Comparison of ENCODE assay signal across 8 cellular contexts in genomic region chr9:125142560-125143376, GRCh38. TPM values are rescaled to one million over a fixed set of nuclear protein-coding genes. Genes with fewer than 3 reads are reported as not detected.
DNase-seq lines count a peak whose midpoint lies in the region; ATAC-seq and TF ChIP-seq lines count a peak whose summit lies in the region.

No MANE protein-coding gene starts in this region.

- H3K27ac ChIP-seq in naive thymus-derived CD4-positive, alpha-beta T cell (ENCODE audit: low read depth, low read length), result peak overlapping the region; percentile 70

- H3K4me3 ChIP-seq in GM06990 (replicated peaks; ENCODE audit: low read depth, low read length) (peak overlapping the region; percentile 83), HFF-Myc (replicated peaks; ENCODE audit: low read depth, low read length) (peak overlapping the region; percentile 59)
- H3K4me3 ChIP-seq in naive thymus-derived CD4-positive, alpha-beta T cell (ENCODE audit: low read length), result peak overlapping the region; percentile 73

- TF ChIP-seq CTCF in GM06990 (IDR thresholded peaks at IDR 0.05; ENCODE audit: insufficient read depth, low read length, poor library complexity, severe bottlenecking) (no peak), HFF-Myc (IDR thresholded peaks at IDR 0.05; ENCODE audit: low read depth, low read length, missing control alignments) (no peak)

- ATAC-seq in naive thymus-derived CD4-positive, alpha-beta T cell, result peak; percentile 13
- ATAC-seq in HG02642 (IDR thresholded peaks at IDR 0.05; ENCODE audit: poor library complexity, unreplicated experiment), result no peak

- peaks cover 13% of the 10 kb centered on the region for H3K36me3 Mint-ChIP-seq in dendritic cell treated with granulocyte-macrophage colony-stimulating factor and Interleukin-4, amounts not matched to agents 40 ng/mL and 50 ng/mL, for 4 days (ENCODE audit: low read depth)
- peaks cover 4 to 17% (median 10%) of the 10 kb centered on the region in 5 donors for H3K36me3 Mint-ChIP-seq in naive thymus-derived CD4-positive, alpha-beta T cell

- no peaks in the 10 kb centered on the region for H3K27me3 Mint-ChIP-seq in dendritic cell treated with granulocyte-macrophage colony-stimulating factor and Interleukin-4, amounts not matched to agents 40 ng/mL and 50 ng/mL, for 4 days
- H3K27me3 Mint-ChIP-seq in naive thymus-derived CD4-positive, alpha-beta T cell, result no peaks in the 10 kb centered on the region

- peaks cover 24% of the 10 kb centered on the region for H3K4me1 Mint-ChIP-seq in dendritic cell treated with granulocyte-macrophage colony-stimulating factor and Interleukin-4, amounts not matched to agents 40 ng/mL and 50 ng/mL, for 4 days (ENCODE audit: low read depth)
- peaks cover 22 to 55% (median 44%) of the 10 kb centered on the region in 7 donors for H3K4me1 Mint-ChIP-seq in naive thymus-derived CD4-positive, alpha-beta T cell

- H3K27ac Mint-ChIP-seq in dendritic cell treated with granulocyte-macrophage colony-stimulating factor and Interleukin-4, amounts not matched to agents 40 ng/mL and 50 ng/mL, for 4 days, result peak overlapping the region; percentile 78
- H3K27ac Mint-ChIP-seq in naive thymus-derived CD4-positive, alpha-beta T cell, result peak overlapping the region; percentile 68 to 94 (median 89)

- intact Hi-C loops in dendritic cell treated with granulocyte-macrophage colony-stimulating factor and Interleukin-4, amounts not matched to agents 40 ng/mL and 50 ng/mL, for 4 days (cut with micrococcal nuclease), result loop anchor here (1.0 to 2.0 kb wide), 2 partner anchors 201 to 372 kb away; partner anchors contain the start of genes GOLGA1 and NR6A1
- intact Hi-C loops in naive thymus-derived CD4-positive, alpha-beta T cell (cut with micrococcal nuclease), result loop anchor here (1.0 to 5.0 kb wide), 19 partner anchors 16 to 371 kb away; partner anchors contain the start of genes GOLGA1 (in 2 of the 2), HSPA5 (in 2 of the 2), ARPC5L (in 1 of the 2) and GAPVD1 (in 1 of the 2)

- DNase-seq in GM06990 (ENCODE audit: extremely low read depth, insufficient read length) (peak; percentile 18), HFF-Myc (ENCODE audit: extremely low read depth, low read depth) (no peak), SK-N-DZ (ENCODE audit: low spot score) (peak; percentile 21), NCI-H2029 treated with DMSO at 0.1 percent for 48 hours (lab: John Stamatoyannopoulos, UW) (no peak), CD1c-positive myeloid dendritic cell (ENCODE audit: extremely low spot score) (no peak)
- DNase-seq in naive thymus-derived CD4-positive, alpha-beta T cell, result peak in 4 of 9 donors; percentile 15 to 40 (median 34)

- H3K9me3 ChIP-seq in naive thymus-derived CD4-positive, alpha-beta T cell (ENCODE audit: control insufficient read depth in 2 of 3, low read length in 3 of 3), result no peaks in the 10 kb centered on the region

- H3K36me3 ChIP-seq in GM06990 (ENCODE audit: control insufficient read depth, insufficient read depth, low read length), result no peaks in the 10 kb centered on the region
- no peaks in the 10 kb centered on the region for H3K36me3 ChIP-seq in naive thymus-derived CD4-positive, alpha-beta T cell (ENCODE audit: control insufficient read depth in 2 of 3, insufficient read depth in 3 of 3, low read length in 3 of 3)

- peak overlapping the region; percentile 98 for H3K4me3 Mint-ChIP-seq in dendritic cell treated with granulocyte-macrophage colony-stimulating factor and Interleukin-4, amounts not matched to agents 40 ng/mL and 50 ng/mL, for 4 days
- H3K4me3 Mint-ChIP-seq in naive thymus-derived CD4-positive, alpha-beta T cell, result peak overlapping the region; percentile 90 to 99 (median 97)

- POLR2A ChIA-PET in naive thymus-derived CD4-positive, alpha-beta T cell (lab: Charles Lee), result interaction anchor here (0.6 to 5.0 kb wide), 12 partner anchors 9 to 201 kb away, joined by 3 to 39 read pairs (median 5); partner anchors contain the start of genes GOLGA1, HSPA5 and RABEPK

- peaks cover 0 to 17% of the 10 kb centered on the region in 2 donors for H3K4me1 ChIP-seq in naive thymus-derived CD4-positive, alpha-beta T cell (ENCODE audit: control insufficient read depth in 2 of 2, insufficient read depth in 2 of 2, low read length in 2 of 2)

- CTCF ChIA-PET in naive thymus-derived CD4-positive, alpha-beta T cell (lab: Charles Lee), result interaction anchor here (1.1 to 4.4 kb wide), 3 partner anchors 16 to 74 kb away, joined by 3 to 25 read pairs (median 9); no protein-coding TSS in a partner anchor

- H3K27me3 ChIP-seq in GM06990 (replicated peaks; ENCODE audit: control insufficient read depth, insufficient read depth, low read length), result no peaks in the 10 kb centered on the region
- H3K27me3 ChIP-seq in naive thymus-derived CD4-positive, alpha-beta T cell (ENCODE audit: control insufficient read depth in 2 of 2, insufficient read depth in 2 of 2, low read length in 2 of 2), result no peaks in the 10 kb centered on the region

- H3K9me3 Mint-ChIP-seq in dendritic cell treated with granulocyte-macrophage colony-stimulating factor and Interleukin-4, amounts not matched to agents 40 ng/mL and 50 ng/mL, for 4 days, result no peaks in the 10 kb centered on the region
- H3K9me3 Mint-ChIP-seq in naive thymus-derived CD4-positive, alpha-beta T cell, result no peaks in the 10 kb centered on the region

RNA-seq across cellular contexts. Expression of gene SCAI, which starts 0.6 kb away (rescaled TPM):
- 6.8 and 8.8 TPM in 2 replicates for polyA plus RNA-seq in SK-N-DZ (2014; cell fraction: cytosol; rRNA removed)
- 10.3 and 10.8 TPM in 2 replicates for polyA plus RNA-seq in SK-N-DZ (2014; cell fraction: nucleus; rRNA removed)
- 10 to 100 TPM; 12.8 to 23.9 (median 16.6) TPM for total RNA-seq in naive thymus-derived CD4-positive, alpha-beta T cell
- polyA plus RNA-seq in naive thymus-derived CD4-positive, alpha-beta T cell, result 1 to 10 TPM; 2.7 to 5.4 TPM

RNA-seq across cellular contexts. Expression of gene PPP6C, which starts 46.8 kb away (rescaled TPM):
- polyA plus RNA-seq in SK-N-DZ (2014; cell fraction: cytosol; rRNA removed), result 44.1 and 52.9 TPM in 2 replicates
- 22.3 and 25.4 TPM in 2 replicates for polyA plus RNA-seq in SK-N-DZ (2014; cell fraction: nucleus; rRNA removed)
- 10 to 100 TPM; 32.9 to 54.2 (median 49.5) TPM for total RNA-seq in naive thymus-derived CD4-positive, alpha-beta T cell
- 10 to 100 TPM; 54.3 to 56.5 TPM for polyA plus RNA-seq in naive thymus-derived CD4-positive, alpha-beta T cell

RNA-seq across cellular contexts. Expression of gene RABEPK, which starts 57.6 kb away (rescaled TPM):
- 47.1 and 47.5 TPM in 2 replicates for polyA plus RNA-seq in SK-N-DZ (2014; cell fraction: cytosol; rRNA removed)
- polyA plus RNA-seq in SK-N-DZ (2014; cell fraction: nucleus; rRNA removed), result 26.4 and 33.9 TPM in 2 replicates
- total RNA-seq in naive thymus-derived CD4-positive, alpha-beta T cell, result 10 to 100 TPM; 10.7 to 19.5 (median 15.1) TPM
- polyA plus RNA-seq in naive thymus-derived CD4-positive, alpha-beta T cell, result 10 to 100 TPM; 31.1 to 52.5 TPM

Comparison
In these comparisons a context has a peak if more than half of its experiments do, and no peak if none do; other contexts are left out.
1. DNase-seq: peak in GM06990 (single experiment) and SK-N-DZ (single experiment); none in HFF-Myc (single experiment), NCI-H2029 treated with DMSO at 0.1 percent for 48 hours (single experiment) and CD1c-positive myeloid dendritic cell (single experiment).
2. Peak in every context shown above with its lines, with median percentiles within 50 percentile points of each other: H3K4me3 ChIP-seq.